In genomic region chr3:175495331-175495730, GRCh38 we compare ENCODE assay signal across 1 cellular context.
TF ChIP-seq lines count a peak whose summit lies in the region.

No MANE protein-coding gene starts in this region.

TF ChIP-seq in GM23338, 12 proteins besides CTCF, POLR2A, EP300 and RAD21 (continued from another document):
- TF ChIP-seq POLR2AphosphoS5 (IDR thresholded peaks at IDR 0.05; ENCODE audit: low read depth) = no peak
- TF ChIP-seq NANOG (IDR thresholded peaks at IDR 0.05; ENCODE audit: borderline replicate concordance) = no peak
- TF ChIP-seq EZH2 (IDR thresholded peaks at IDR 0.05; ENCODE audit: low read depth, unreplicated experiment) = no peak
- TF ChIP-seq, protein P1, sequence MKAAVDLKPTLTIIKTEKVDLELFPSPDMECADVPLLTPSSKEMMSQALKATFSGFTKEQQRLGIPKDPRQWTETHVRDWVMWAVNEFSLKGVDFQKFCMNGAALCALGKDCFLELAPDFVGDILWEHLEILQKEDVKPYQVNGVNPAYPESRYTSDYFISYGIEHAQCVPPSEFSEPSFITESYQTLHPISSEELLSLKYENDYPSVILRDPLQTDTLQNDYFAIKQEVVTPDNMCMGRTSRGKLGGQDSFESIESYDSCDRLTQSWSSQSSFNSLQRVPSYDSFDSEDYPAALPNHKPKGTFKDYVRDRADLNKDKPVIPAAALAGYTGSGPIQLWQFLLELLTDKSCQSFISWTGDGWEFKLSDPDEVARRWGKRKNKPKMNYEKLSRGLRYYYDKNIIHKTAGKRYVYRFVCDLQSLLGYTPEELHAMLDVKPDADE (IDR thresholded peaks at IDR 0.05) = no peak
- no peak for TF ChIP-seq ZNF331 (CRISPR knock-in tag; IDR thresholded peaks at IDR 0.05; ENCODE audit: low read depth)
